8 cellular contexts compared by ENCODE assay signal in genomic region chr3:111541911-111542483, GRCh38. TPM values are rescaled to one million over a fixed set of nuclear protein-coding genes. Genes with fewer than 3 reads are reported as not detected.
DNase-seq lines count a peak whose midpoint lies in the region; ATAC-seq and TF ChIP-seq lines count a peak whose summit lies in the region.

Gene CD96, plus strand, starts transcription at chr3:111542197. Its CDS starts 52 bp downstream, at chr3:111542249.

- CTCF ChIA-PET in CD8-positive, alpha-beta T cell (lab: Charles Lee), result interaction anchor here (0.8 kb wide), 1 partner anchor 1228 kb away, joined by 3 read pairs; no protein-coding TSS in a partner anchor

- H3K4me1 Mint-ChIP-seq in CD8-positive, alpha-beta T cell (ENCODE audit: low read depth), result peaks cover 80% of the 10 kb centered on the region
- peaks cover 26% of the 10 kb centered on the region for H3K4me1 Mint-ChIP-seq in HFFc6 (ENCODE audit: low read depth)

- H3K27ac Mint-ChIP-seq in CD8-positive, alpha-beta T cell, result peak within 1 kb of the TSS; percentile 97
- H3K27ac Mint-ChIP-seq in HFFc6, result no peak within 1 kb of the TSS

- peak within 1 kb of the TSS; percentile 92 for H3K4me3 Mint-ChIP-seq in CD8-positive, alpha-beta T cell
- no peak within 1 kb of the TSS for H3K4me3 Mint-ChIP-seq in HFFc6

- H3K27me3 ChIP-seq in CD8-positive, alpha-beta T cell (ENCODE audit: insufficient read depth, low read length), result no peaks in the 10 kb centered on the region
- H3K27me3 ChIP-seq in body of pancreas, result no peaks in the 10 kb centered on the region
- no peaks in the 10 kb centered on the region for H3K27me3 ChIP-seq in testis

- intact Hi-C loops in CD8-positive, alpha-beta T cell (cut with DNase I, micrococcal nuclease), result loop anchor here (1.0 to 5.0 kb wide), 7 partner anchors 35 to 1735 kb away; partner anchors contain the start of genes ABHD10 (in 2 of the 2) and NECTIN3 (in 1 of the 2)
- intact Hi-C loops in T-helper 2 cell treated with Interferon-gamma antibody and Interleukin-4, amounts not matched to agents 100 ng/mL and 5 ng/mL, for 36 hours (cut with micrococcal nuclease), result loop anchor here (1.0 to 10.0 kb wide), 8 partner anchors 68 to 1735 kb away; partner anchors contain the start of genes ABHD10 and NECTIN3
- intact Hi-C loops in body of pancreas (cut with DNase I) (no loop called here), testis (cut with DNase I; ENCODE audit: low total_unique reads) (no loop called here)

- H3K9me3 Mint-ChIP-seq in CD8-positive, alpha-beta T cell, result no peaks in the 10 kb centered on the region
- no peaks in the 10 kb centered on the region for H3K9me3 Mint-ChIP-seq in HFFc6

- peak; percentile 74 for ATAC-seq in CD8-positive, alpha-beta T cell
- ATAC-seq in HG02588 (IDR thresholded peaks at IDR 0.05; ENCODE audit: unreplicated experiment) (peak; percentile 36), body of pancreas (no peak)

- TF ChIP-seq POLR2A in body of pancreas (IDR thresholded peaks at IDR 0.05) (no peak), testis (IDR thresholded peaks at IDR 0.05) (no peak)

- TF ChIP-seq CTCF in CD8-positive, alpha-beta T cell (IDR thresholded peaks at IDR 0.05), result no peak
- TF ChIP-seq CTCF in body of pancreas (IDR thresholded peaks at IDR 0.05), result no peak
- no peak for TF ChIP-seq CTCF in testis (IDR thresholded peaks at IDR 0.05)
- no peak for TF ChIP-seq CTCF in HFFc6 (IDR thresholded peaks at IDR 0.05)

- H3K36me3 Mint-ChIP-seq in CD8-positive, alpha-beta T cell, result peaks cover 35% of the 10 kb centered on the region
- no peaks in the 10 kb centered on the region for H3K36me3 Mint-ChIP-seq in HFFc6 (ENCODE audit: low read depth)

- H3K4me3 ChIP-seq in CD8-positive, alpha-beta T cell (ENCODE audit: low read depth, low read length), result peak within 1 kb of the TSS; percentile 67
- H3K4me3 ChIP-seq in body of pancreas, result no peak within 1 kb of the TSS
- H3K4me3 ChIP-seq in testis, result no peak within 1 kb of the TSS

- no peaks in the 10 kb centered on the region for H3K27me3 Mint-ChIP-seq in CD8-positive, alpha-beta T cell (ENCODE audit: low read depth)
- H3K27me3 Mint-ChIP-seq in HFFc6 (ENCODE audit: insufficient read depth), result peaks cover 1% of the 10 kb centered on the region; the same call in 1 of the 2 replicates

- POLR2A ChIA-PET in CD8-positive, alpha-beta T cell (lab: Charles Lee), result interaction anchor here (0.6 to 1.5 kb wide), 6 partner anchors 47 to 206 kb away, joined by 3 to 6 read pairs (median 3); no protein-coding TSS in a partner anchor

- DNase-seq in CD8-positive, alpha-beta T cell, result peak; percentile 46 to 86 (median 65)
- DNase-seq in body of pancreas (peak in 3 of 4 donors; percentile 12 to 28 (median 14)), testis (no peak), HFFc6 (no peak), T1000 (lab: John Stamatoyannopoulos, UW) (no peak)
- DNase-seq in stimulated activated CD4-positive, alpha-beta T cell treated with anti-CD3 and anti-CD28 coated beads, TNF-alpha, amount 100 ng/mL, for 4 hours (ENCODE audit: low read depth in 3 of 3), result peak; percentile 33 to 66 (median 41)

- 38 to 44% methylated on average over 11 of the region's 11 CpGs for WGBS in body of pancreas, 2 donors
- WGBS in testis, 2 donors, result 50 to 53% methylated on average over 11 of the region's 11 CpGs

- H3K9me3 ChIP-seq in CD8-positive, alpha-beta T cell (ENCODE audit: low read length), result no peaks in the 10 kb centered on the region
- H3K9me3 ChIP-seq in body of pancreas (no peaks in the 10 kb centered on the region), testis (no peaks in the 10 kb centered on the region)

- H3K36me3 ChIP-seq in CD8-positive, alpha-beta T cell (ENCODE audit: insufficient read depth, low read length), result no peaks in the 10 kb centered on the region
- no peaks in the 10 kb centered on the region for H3K36me3 ChIP-seq in body of pancreas (replicated peaks in 1 of 2; ENCODE audit: insufficient read depth in 1 of 2, low read depth in 2 of 2)
- no peaks in the 10 kb centered on the region for H3K36me3 ChIP-seq in testis (ENCODE audit: low read depth, missing control alignments)

- peaks cover 64% of the 10 kb centered on the region for H3K4me1 ChIP-seq in CD8-positive, alpha-beta T cell (ENCODE audit: insufficient read depth, low read length)
- H3K4me1 ChIP-seq in body of pancreas (peaks cover 6% of the 10 kb centered on the region), testis (peaks cover 19% of the 10 kb centered on the region)

- peak within 1 kb of the TSS; percentile 86 for H3K27ac ChIP-seq in CD8-positive, alpha-beta T cell (ENCODE audit: low read depth, low read length)
- H3K27ac ChIP-seq in body of pancreas, result no peak within 1 kb of the TSS
- H3K27ac ChIP-seq in testis, result no peak within 1 kb of the TSS

RNA-seq across cellular contexts. Expression of gene CD96, which starts in this region (rescaled TPM):
- 100 to 1,000 TPM; 218 to 219 TPM for total RNA-seq in CD8-positive, alpha-beta T cell
- 223 and 241 TPM in 2 replicates for total RNA-seq in T-helper 2 cell treated with Interferon-gamma antibody and Interleukin-4, amounts not matched to agents 100 ng/mL and 5 ng/mL, for 36 hours
- total RNA-seq in body of pancreas (1 to 10 TPM in 1 of 2 donors, under 1 TPM in 1; 0.33 to 2.6 TPM), testis (under 1 TPM; 0.16 to 0.99 TPM)
- 1.5 TPM for polyA plus RNA-seq in testis (ENCODE audit: insufficient read depth, low read depth, low replicate concordance)
- not detected for total RNA-seq in HFFc6 (2021; fragmentation: NEBNext Ultra II Directional; extraction: Animal tissue kit (Norgen Biotek cat#: 25700))

Comparison
In these comparisons a context has a peak if more than half of its experiments do, and no peak if none do; other contexts are left out.
1. RNA of gene CD96 (total RNA-seq): 223 to 241 TPM in T-helper 2 cell treated with Interferon-gamma antibody and Interleukin-4, amounts not matched to agents 100 ng/mL and 5 ng/mL, for 36 hours and 218 to 219 TPM in CD8-positive, alpha-beta T cell; 0.33 to 2.6 TPM in body of pancreas, 0.16 to 0.99 TPM in testis and not detected in HFFc6; every median in the first group is over 10 times any median in the second.
2. DNase-seq: peak in CD8-positive, alpha-beta T cell (7 of 7), body of pancreas (3 of 4) and stimulated activated CD4-positive, alpha-beta T cell treated with anti-CD3 and anti-CD28 coated beads, TNF-alpha, amount 100 ng/mL, for 4 hours (3 of 3); none in testis (single experiment), HFFc6 (single experiment) and T1000 (single experiment).
3. intact Hi-C loops: an anchor here in CD8-positive, alpha-beta T cell (1.0 to 5.0 kb wide) and T-helper 2 cell treated with Interferon-gamma antibody and Interleukin-4, amounts not matched to agents 100 ng/mL and 5 ng/mL, for 36 hours (1.0 to 10.0 kb wide); none called in body of pancreas and testis.